ENCODE assay signal across 15 cellular contexts in the genomic region with DNA sequence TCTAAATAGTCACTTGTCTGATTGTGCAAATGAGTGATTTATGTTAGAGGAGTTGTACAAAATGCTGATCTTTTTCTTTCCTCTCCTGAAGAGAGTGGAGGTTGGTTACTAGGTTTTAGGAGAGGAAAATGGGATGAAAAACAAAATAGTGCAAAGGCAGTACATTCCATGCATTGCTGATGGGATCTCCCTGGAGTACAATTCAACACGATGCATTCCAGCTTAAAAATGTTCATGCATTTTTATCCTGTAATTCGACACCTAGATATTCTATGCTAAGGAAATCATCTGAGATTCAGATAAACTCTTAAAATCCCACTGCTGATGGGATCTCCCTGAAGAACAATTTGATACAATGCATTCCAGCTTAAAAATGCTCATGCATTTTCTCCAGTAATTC. TPM values are rescaled to one million over a fixed set of nuclear protein-coding genes. Genes with fewer than 3 reads are reported as not detected.
DNase-seq lines count a peak whose midpoint lies in the region; ATAC-seq and TF ChIP-seq lines count a peak whose summit lies in the region.
"Had no signal": no experiment of that assay in that cellular context is flagged by ENCODE, and none has a peak within 500 bp of the region (broad histone marks: within the 10 kb centered on the region; RNA-seq: fewer than 3 reads in every experiment).

No MANE protein-coding gene starts in this region.

- H3K27me3 ChIP-seq in A673 (replicated peaks; ENCODE audit: insufficient read depth, low read depth, low read length, poor library complexity) (no peaks in the 10 kb centered on the region), aorta (ENCODE audit: control insufficient read depth in 1 of 2, insufficient read depth in 2 of 2, low read length in 1 of 2) (peaks cover 0 to 1% of the 10 kb centered on the region in 2 donors)

- no peaks in the 10 kb centered on the region for H3K36me3 ChIP-seq in A673 (ENCODE audit: insufficient read depth, low read length, poor library complexity, severe bottlenecking)
- H3K36me3 ChIP-seq in aorta (ENCODE audit: control insufficient read depth in 1 of 2, insufficient read depth in 2 of 2, low read length in 1 of 2) = no peaks in the 10 kb centered on the region

- peaks cover 7% of the 10 kb centered on the region for H3K27me3 Mint-ChIP-seq in stimulated activated naive CD8-positive, alpha-beta T cell treated with anti-CD3 and anti-CD28 coated beads, Interleukin-15, amount 100 ng/mL, for 72 hours

- H3K4me1 ChIP-seq in A673 (ENCODE audit: insufficient read depth, low read length, poor library complexity, severe bottlenecking) (peaks cover 19% of the 10 kb centered on the region), aorta (ENCODE audit: control insufficient read depth in 1 of 2, insufficient read depth in 2 of 2, low read length in 2 of 2) (no peaks in the 10 kb centered on the region)

- DNase-seq in A673 (ENCODE audit: low spot score) = peak; percentile 76
- DNase-seq in HCEC 1CT = peak; percentile 54
- peak; percentile 60 for DNase-seq in astrocyte of the hippocampus (ENCODE audit: low read depth, low spot score)
- DNase-seq in iPS-NIHi11 (ENCODE audit: low spot score) = peak; percentile 14
- DNase-seq in nucleus accumbens (lab: John Stamatoyannopoulos, UW) = no peak
- no peak for DNase-seq in aorta
- no peak for DNase-seq in stimulated activated naive CD8-positive, alpha-beta T cell treated with anti-CD3 and anti-CD28 coated beads, Interleukin-15, amount 100 ng/mL, for 72 hours
- DNase-seq: activated naive CD4-positive, alpha-beta T cell treated with anti-CD3 and anti-CD28 coated beads, Interleukin-2, amount 10 ng/mL, durations not matched to agents 7 days and 5 days; cerebellar nuclear complex; erythroblast; midbrain; NCI-H1048; posterior cingulate gyrus had no signal

- no peaks in the 10 kb centered on the region for H3K9me3 Mint-ChIP-seq in stimulated activated naive CD8-positive, alpha-beta T cell treated with anti-CD3 and anti-CD28 coated beads, Interleukin-15, amount 100 ng/mL, for 72 hours
- H3K9me3 Mint-ChIP-seq: activated naive CD4-positive, alpha-beta T cell treated with anti-CD3 and anti-CD28 coated beads, Interleukin-2, amount 10 ng/mL, durations not matched to agents 7 days and 5 days had no signal

- H3K27ac Mint-ChIP-seq in stimulated activated naive CD8-positive, alpha-beta T cell treated with anti-CD3 and anti-CD28 coated beads, Interleukin-15, amount 100 ng/mL, for 72 hours = no peak overlapping the region
- H3K27ac Mint-ChIP-seq: activated naive CD4-positive, alpha-beta T cell treated with anti-CD3 and anti-CD28 coated beads, Interleukin-2, amount 10 ng/mL, durations not matched to agents 7 days and 5 days had no signal

- TF ChIP-seq CTCF in A673 (conservative IDR thresholded peaks at IDR 0.05; ENCODE audit: low read depth, low read length) = no peak

- H3K9me3 ChIP-seq in A673 (ENCODE audit: low read depth, low read length, poor library complexity, severe bottlenecking) = no peaks in the 10 kb centered on the region
- peaks cover 2% of the 10 kb centered on the region for H3K9me3 ChIP-seq in aorta (ENCODE audit: control insufficient read depth, low read length)

- no TSS peak for BruUV-seq in A673 (replicated peaks; lab: Mats Ljungman, UMichigan)

- no peak for ATAC-seq in aorta (ENCODE audit: low FRiP score)
- no peak for ATAC-seq in stimulated activated naive CD8-positive, alpha-beta T cell treated with anti-CD3 and anti-CD28 coated beads, Interleukin-15, amount 100 ng/mL, for 72 hours
- no peak for ATAC-seq in GM18520 (IDR thresholded peaks at IDR 0.05; ENCODE audit: unreplicated experiment)

- 0 to 3% methylated on average over 2 of the region's 2 CpGs for WGBS in aorta, 2 donors

- H3K4me3 Mint-ChIP-seq in stimulated activated naive CD8-positive, alpha-beta T cell treated with anti-CD3 and anti-CD28 coated beads, Interleukin-15, amount 100 ng/mL, for 72 hours = no peak overlapping the region
- H3K4me3 Mint-ChIP-seq: activated naive CD4-positive, alpha-beta T cell treated with anti-CD3 and anti-CD28 coated beads, Interleukin-2, amount 10 ng/mL, durations not matched to agents 7 days and 5 days had no signal

- CTCF ChIA-PET in A673 (lab: Charles Lee) = interaction anchor here (1.1 kb wide), 1 partner anchor 38 kb away, joined by 3 read pairs; no protein-coding TSS in a partner anchor

- intact Hi-C loops in A673 (cut with micrococcal nuclease; ENCODE audit: unreplicated experiment) (no loop called here), aorta (cut with DNase I) (no loop called here)

- H3K4me3 ChIP-seq in A673 (ENCODE audit: low read depth, low read length, poor library complexity, severe bottlenecking) (no peak overlapping the region), aorta (ENCODE audit: low read length in 2 of 2) (no peak overlapping the region)

- H3K4me1 Mint-ChIP-seq in stimulated activated naive CD8-positive, alpha-beta T cell treated with anti-CD3 and anti-CD28 coated beads, Interleukin-15, amount 100 ng/mL, for 72 hours = no peaks in the 10 kb centered on the region
- H3K4me1 Mint-ChIP-seq: activated naive CD4-positive, alpha-beta T cell treated with anti-CD3 and anti-CD28 coated beads, Interleukin-2, amount 10 ng/mL, durations not matched to agents 7 days and 5 days had no signal

- peak overlapping the region; percentile 38 for H3K27ac ChIP-seq in A673 (ENCODE audit: low read depth, low read length, poor library complexity, severe bottlenecking)
- no peak overlapping the region for H3K27ac ChIP-seq in aorta (ENCODE audit: low read depth in 1 of 2, low read length in 2 of 2)

- POLR2A ChIA-PET in A673 (lab: Charles Lee; ENCODE audit: low non-redundant PET) = no interaction called here

RNA-seq across cellular contexts. Expression of gene SERPINB12, which starts 2.0 kb away (rescaled TPM):
- total RNA-seq in A673 (2021) (not detected in 2 replicates), aorta (not detected)
- not detected for polyA plus RNA-seq in aorta
- total RNA-seq: temporal lobe had no signal

RNA-seq across cellular contexts. Expression of gene SERPINB13, which starts 47.0 kb away (rescaled TPM):
- total RNA-seq in A673 (2021) (0.49 and 0.50 TPM in 2 replicates), aorta (not detected)
- under 1 TPM in 1 of 2 donors, not detected in 1; 0.15 TPM for polyA plus RNA-seq in aorta

Comparison
In these comparisons a context has a peak if more than half of its experiments do, and no peak if none do; other contexts are left out.
1. DNase-seq: peak in A673 (single experiment), HCEC 1CT (single experiment), astrocyte of the hippocampus (single experiment) and iPS-NIHi11 (single experiment); none in nucleus accumbens (0 of 56), aorta (0 of 2) and stimulated activated naive CD8-positive, alpha-beta T cell treated with anti-CD3 and anti-CD28 coated beads, Interleukin-15, amount 100 ng/mL, for 72 hours (0 of 2).